18 cellular contexts compared by ENCODE assay signal in genomic region chr17:38435795-38436194, GRCh38. TPM values are rescaled to one million over a fixed set of nuclear protein-coding genes. Genes with fewer than 3 reads are reported as not detected.
A peak's percentile ranks its signal among the peaks of the same experiment; 100 is the strongest.
DNase-seq lines count a peak whose midpoint lies in the region; ATAC-seq and TF ChIP-seq lines count a peak whose summit lies in the region.
"Had no signal": no experiment of that assay in that cellular context is flagged by ENCODE, and none has a peak within 500 bp of the region (broad histone marks: within the 10 kb centered on the region; RNA-seq: fewer than 3 reads in every experiment).

No MANE protein-coding gene starts in this region.

- WGBS in esophagus muscularis mucosa: 88% methylated on average over 9 of the region's 9 CpGs

- no peak for TF ChIP-seq POLR2A in esophagus muscularis mucosa (IDR thresholded peaks at IDR 0.05; ENCODE audit: low read depth)

- TF ChIP-seq CTCF in esophagus muscularis mucosa (IDR thresholded peaks at IDR 0.05): no peak

- H3K27ac ChIP-seq in esophagus muscularis mucosa (replicated peaks in 1 of 4) (peak overlapping the region; percentile 39 to 59 (median 44)), substantia nigra (ENCODE audit: low read depth, low read length, poor library complexity, severe bottlenecking) (peak overlapping the region; percentile 100)
- H3K27ac ChIP-seq: SJSA1 had no signal

- intact Hi-C loops in esophagus muscularis mucosa (cut with DNase I): no loop called here

- H3K36me3 ChIP-seq in H7 (replicated peaks; ENCODE audit: control insufficient read depth, insufficient read depth, low read length): no peaks in the 10 kb centered on the region
- peaks cover 0 to 10% (median 0%) of the 10 kb centered on the region in 4 donors for H3K36me3 ChIP-seq in esophagus muscularis mucosa

- no peak for TF ChIP-seq EP300 in esophagus muscularis mucosa (IDR thresholded peaks at IDR 0.05)

- no peak overlapping the region for H3K4me3 ChIP-seq in H7 (ENCODE audit: insufficient read depth, low read depth, low read length)
- H3K4me3 ChIP-seq in esophagus muscularis mucosa: no peak overlapping the region
- H3K4me3 ChIP-seq: SJSA1 had no signal

- H3K27me3 ChIP-seq in H7 (ENCODE audit: control insufficient read depth, insufficient read depth, low read length): no peaks in the 10 kb centered on the region
- no peaks in the 10 kb centered on the region for H3K27me3 ChIP-seq in esophagus muscularis mucosa
- H3K27me3 ChIP-seq: SJSA1 had no signal

- H3K4me1 ChIP-seq in esophagus muscularis mucosa: peaks cover 57 to 93% (median 69%) of the 10 kb centered on the region in 4 donors
- H3K4me1 ChIP-seq: SJSA1 had no signal

- ATAC-seq in GM18858 (IDR thresholded peaks at IDR 0.05; ENCODE audit: unreplicated experiment) (no peak), HG03521 (IDR thresholded peaks at IDR 0.05; ENCODE audit: unreplicated experiment) (no peak)
- ATAC-seq: PC-3 had no signal

- peak; percentile 67 for DNase-seq in H7
- DNase-seq in amniotic epithelial cell (ENCODE audit: low read depth): peak; percentile 34
- DNase-seq in esophagus muscularis mucosa (ENCODE audit: extremely low spot score): no peak
- DNase-seq in substantia nigra (lab: John Stamatoyannopoulos, UW): no peak
- DNase-seq in activated CD4-positive, CD25-positive, alpha-beta regulatory T cell treated with anti-CD3 and anti-CD28 coated beads, Interleukin-2, amount 50 U/mL, for 72 hours: no peak
- no peak for DNase-seq in HT-29 (ENCODE audit: low spot score)
- DNase-seq: COR-L47, GF-D8, GOT3, MV-4-11, NCI-H1417 treated with DMSO at 0.1 percent for 48 hours, NCI-H1930, NCI-H2171, NCI-H748 treated with DMSO at 0.1 percent for 48 hours, PC-3 had no signal

- H3K9me3 ChIP-seq in esophagus muscularis mucosa: no peaks in the 10 kb centered on the region
- H3K9me3 ChIP-seq: SJSA1 had no signal

RNA-seq across cellular contexts. Expression of gene ARHGAP23, which starts 7.5 kb away (rescaled TPM):
- total RNA-seq in H7 (2014; rRNA removed; shearing (Covaris generic)): 15.4 and 17.2 TPM in 2 replicates
- 100 to 1,000 TPM in 2 of 4 donors, 10 to 100 TPM in 2; 58.6 to 150 (median 104) TPM for total RNA-seq in esophagus muscularis mucosa
- total RNA-seq in HT-29 (2014; rRNA removed; shearing (Covaris generic)): 326 and 391 TPM in 2 replicates

Comparison
In these comparisons a context has a peak if more than half of its experiments do, and no peak if none do; other contexts are left out.
1. DNase-seq: peak in H7 (single experiment) and amniotic epithelial cell (single experiment); none in esophagus muscularis mucosa (single experiment), substantia nigra (0 of 49), activated CD4-positive, CD25-positive, alpha-beta regulatory T cell treated with anti-CD3 and anti-CD28 coated beads, Interleukin-2, amount 50 U/mL, for 72 hours (single experiment) and HT-29 (single experiment).